1 cellular context compared by ENCODE assay signal in the genomic region with DNA sequence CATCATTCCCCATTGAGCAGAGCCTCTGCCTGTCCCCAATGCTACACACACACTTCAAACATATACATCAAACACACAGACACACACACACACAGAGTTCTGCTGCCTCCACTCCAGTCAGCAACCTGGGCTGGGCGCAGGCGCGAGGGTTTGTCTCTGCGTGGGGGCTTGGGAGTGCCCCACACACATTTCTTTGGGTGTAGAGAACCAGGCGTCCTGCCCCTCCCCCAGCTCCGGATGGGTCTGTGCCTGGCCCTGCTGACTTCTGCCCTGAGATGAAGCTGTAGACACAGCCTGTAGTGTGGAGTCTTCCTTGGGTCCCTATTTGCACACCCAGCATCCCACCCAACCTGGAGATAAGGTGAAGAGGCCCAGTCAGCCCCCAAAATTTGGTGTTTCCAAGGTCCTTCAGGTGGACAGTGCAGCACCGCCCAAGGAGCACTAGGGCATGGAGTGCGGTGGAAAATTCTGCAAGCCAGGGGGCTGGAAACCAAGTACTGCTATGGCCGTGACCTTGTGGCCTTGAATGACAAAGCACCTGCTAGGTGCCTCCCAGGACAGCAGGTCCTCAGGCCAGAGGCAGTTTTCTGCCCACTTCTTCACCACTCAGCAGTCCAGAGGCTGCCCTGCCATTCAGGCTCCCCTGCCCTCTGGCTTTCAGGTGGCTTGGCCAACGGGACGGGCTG.
TF ChIP-seq lines count a peak whose summit lies in the region.

No MANE protein-coding gene starts in this region.

TF ChIP-seq in HepG2, 621 proteins besides CTCF, POLR2A, EP300 and RAD21 (continued from another document):
- TF ChIP-seq, protein P1, sequence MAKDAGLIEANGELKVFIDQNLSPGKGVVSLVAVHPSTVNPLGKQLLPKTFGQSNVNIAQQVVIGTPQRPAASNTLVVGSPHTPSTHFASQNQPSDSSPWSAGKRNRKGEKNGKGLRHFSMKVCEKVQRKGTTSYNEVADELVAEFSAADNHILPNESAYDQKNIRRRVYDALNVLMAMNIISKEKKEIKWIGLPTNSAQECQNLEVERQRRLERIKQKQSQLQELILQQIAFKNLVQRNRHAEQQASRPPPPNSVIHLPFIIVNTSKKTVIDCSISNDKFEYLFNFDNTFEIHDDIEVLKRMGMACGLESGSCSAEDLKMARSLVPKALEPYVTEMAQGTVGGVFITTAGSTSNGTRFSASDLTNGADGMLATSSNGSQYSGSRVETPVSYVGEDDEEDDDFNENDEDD (CRISPR knock-in tag; IDR thresholded peaks at IDR 0.05; ENCODE audit: borderline replicate concordance): no peak
